Comparison of ENCODE assay signal across 13 cellular contexts in genomic region chr19:14167013-14167593, GRCh38. TPM values are rescaled to one million over a fixed set of nuclear protein-coding genes. Genes with fewer than 3 reads are reported as not detected.
DNase-seq lines count a peak whose midpoint lies in the region; ATAC-seq and TF ChIP-seq lines count a peak whose summit lies in the region.
"Had no signal": no experiment of that assay in that cellular context is flagged by ENCODE, and none has a peak within 500 bp of the region (broad histone marks: within the 10 kb centered on the region; RNA-seq: fewer than 3 reads in every experiment).

No MANE protein-coding gene starts in this region.

- H3K4me1 ChIP-seq in left lung (peaks cover 4 to 21% of the 10 kb centered on the region in 2 donors), thymus (ENCODE audit: control insufficient read depth, insufficient read depth, low read length) (peaks cover 7% of the 10 kb centered on the region)

- peaks cover 22% of the 10 kb centered on the region for H3K4me1 Mint-ChIP-seq in activated CD8-positive, alpha-beta memory T cell treated with anti-CD3 and anti-CD28 coated beads, Interleukin-2, amount 10 ng/mL, durations not matched to agents 7 days and 5 days
- peaks cover 14% of the 10 kb centered on the region for H3K4me1 Mint-ChIP-seq in activated T-helper 1 cell treated with anti-CD3 and anti-CD28 coated beads, Interleukin-12 subunit alpha, Interleukin-12 subunit beta, Interleukin-2, Interleukin-4 antibody, amounts not matched to agents 30 ng/mL and 10 ng/mL and 1 ng/mL, durations not matched to agents 14 hours and 24 hours and 36 hours (ENCODE audit: low read depth)

- peak overlapping the region; percentile 78 for H3K27ac Mint-ChIP-seq in activated CD8-positive, alpha-beta memory T cell treated with anti-CD3 and anti-CD28 coated beads, Interleukin-2, amount 10 ng/mL, durations not matched to agents 7 days and 5 days
- H3K27ac Mint-ChIP-seq in activated T-helper 1 cell treated with anti-CD3 and anti-CD28 coated beads, Interleukin-12 subunit alpha, Interleukin-12 subunit beta, Interleukin-2, Interleukin-4 antibody, amounts not matched to agents 30 ng/mL and 10 ng/mL and 1 ng/mL, durations not matched to agents 14 hours and 24 hours and 36 hours, result peak overlapping the region; percentile 70

- no peak for DNase-seq in activated CD8-positive, alpha-beta memory T cell treated with anti-CD3 and anti-CD28 coated beads, Interleukin-2, amount 10 ng/mL, durations not matched to agents 7 days and 5 days
- no peak for DNase-seq in activated CD8-positive, alpha-beta memory T cell treated with anti-CD3 and anti-CD28 coated beads, Interleukin-2, amount 50 U/mL, for 4 hours
- no peak for DNase-seq in activated T-helper 1 cell treated with anti-CD3 and anti-CD28 coated beads, Interleukin-12 subunit alpha, Interleukin-12 subunit beta, Interleukin-2, Interleukin-4 antibody, amounts not matched to agents 30 ng/mL and 10 ng/mL and 1 ng/mL, durations not matched to agents 14 hours and 24 hours and 36 hours (ENCODE audit: low spot score)
- DNase-seq in left lung, result no peak
- no peak for DNase-seq in NCI-H1694 treated with DMSO at 0.1 percent for 48 hours (lab: John Stamatoyannopoulos, UW)
- no peak for DNase-seq in GDM1 (lab: John Stamatoyannopoulos, UW)
- DNase-seq: ACHN; effector CD4-positive, alpha-beta T cell; foreskin melanocyte; NCI-H1930 had no signal

- no peak overlapping the region for H3K4me3 ChIP-seq in left lung
- no peak overlapping the region for H3K4me3 ChIP-seq in thymus (ENCODE audit: low read length)

- intact Hi-C loops in activated T-helper 1 cell treated with anti-CD3 and anti-CD28 coated beads, Interleukin-12 subunit alpha, Interleukin-12 subunit beta, Interleukin-2, Interleukin-4 antibody, amounts not matched to agents 30 ng/mL and 10 ng/mL and 1 ng/mL, durations not matched to agents 14 hours and 24 hours and 36 hours (cut with micrococcal nuclease), result no loop called here
- intact Hi-C loops in left lung (cut with DNase I), result no loop called here

- WGBS in thymus, result 23% methylated on average over 11 of the region's 11 CpGs

- TF ChIP-seq CTCF in left lung (IDR thresholded peaks at IDR 0.05), result no peak

- no peaks in the 10 kb centered on the region for H3K36me3 Mint-ChIP-seq in activated CD8-positive, alpha-beta memory T cell treated with anti-CD3 and anti-CD28 coated beads, Interleukin-2, amount 10 ng/mL, durations not matched to agents 7 days and 5 days
- H3K36me3 Mint-ChIP-seq in activated T-helper 1 cell treated with anti-CD3 and anti-CD28 coated beads, Interleukin-12 subunit alpha, Interleukin-12 subunit beta, Interleukin-2, Interleukin-4 antibody, amounts not matched to agents 30 ng/mL and 10 ng/mL and 1 ng/mL, durations not matched to agents 14 hours and 24 hours and 36 hours (ENCODE audit: low read depth), result peaks cover 9% of the 10 kb centered on the region

- no peaks in the 10 kb centered on the region for H3K9me3 Mint-ChIP-seq in activated CD8-positive, alpha-beta memory T cell treated with anti-CD3 and anti-CD28 coated beads, Interleukin-2, amount 10 ng/mL, durations not matched to agents 7 days and 5 days (ENCODE audit: low read depth)
- H3K9me3 Mint-ChIP-seq in activated T-helper 1 cell treated with anti-CD3 and anti-CD28 coated beads, Interleukin-12 subunit alpha, Interleukin-12 subunit beta, Interleukin-2, Interleukin-4 antibody, amounts not matched to agents 30 ng/mL and 10 ng/mL and 1 ng/mL, durations not matched to agents 14 hours and 24 hours and 36 hours, result no peaks in the 10 kb centered on the region

- no peaks in the 10 kb centered on the region for H3K9me3 ChIP-seq in left lung
- no peaks in the 10 kb centered on the region for H3K9me3 ChIP-seq in thymus (ENCODE audit: control insufficient read depth)

- H3K36me3 ChIP-seq in left lung (peaks cover 0 to 31% of the 10 kb centered on the region in 2 donors), thymus (ENCODE audit: control insufficient read depth, insufficient read depth) (peaks cover 33% of the 10 kb centered on the region)

- H3K27ac ChIP-seq in left lung (peak overlapping the region; percentile 26 to 48), thymus (ENCODE audit: low read depth) (peak overlapping the region; percentile 55)
- H3K27ac ChIP-seq: KMS-11 had no signal

- H3K27me3 Mint-ChIP-seq in activated CD8-positive, alpha-beta memory T cell treated with anti-CD3 and anti-CD28 coated beads, Interleukin-2, amount 10 ng/mL, durations not matched to agents 7 days and 5 days, result no peaks in the 10 kb centered on the region
- H3K27me3 Mint-ChIP-seq in activated T-helper 1 cell treated with anti-CD3 and anti-CD28 coated beads, Interleukin-12 subunit alpha, Interleukin-12 subunit beta, Interleukin-2, Interleukin-4 antibody, amounts not matched to agents 30 ng/mL and 10 ng/mL and 1 ng/mL, durations not matched to agents 14 hours and 24 hours and 36 hours (ENCODE audit: insufficient read depth), result no peaks in the 10 kb centered on the region

- H3K4me3 Mint-ChIP-seq in activated CD8-positive, alpha-beta memory T cell treated with anti-CD3 and anti-CD28 coated beads, Interleukin-2, amount 10 ng/mL, durations not matched to agents 7 days and 5 days, result peak overlapping the region; percentile 72
- peak overlapping the region; percentile 73 for H3K4me3 Mint-ChIP-seq in activated T-helper 1 cell treated with anti-CD3 and anti-CD28 coated beads, Interleukin-12 subunit alpha, Interleukin-12 subunit beta, Interleukin-2, Interleukin-4 antibody, amounts not matched to agents 30 ng/mL and 10 ng/mL and 1 ng/mL, durations not matched to agents 14 hours and 24 hours and 36 hours

- CTCF ChIA-PET in activated CD8-positive, alpha-beta memory T cell treated with anti-CD3 and anti-CD28 coated beads, Interleukin-2, amount 10 ng/mL, durations not matched to agents 7 days and 5 days (lab: Charles Lee), result interaction anchor here (1.2 to 2.9 kb wide), 4 partner anchors 25 to 288 kb away, joined by 3 to 14 read pairs (median 6); partner anchors contain the start of gene ASF1B

- peaks cover 0 to 26% of the 10 kb centered on the region in 2 donors for H3K27me3 ChIP-seq in left lung
- H3K27me3 ChIP-seq in thymus (ENCODE audit: control insufficient read depth, insufficient read depth), result no peaks in the 10 kb centered on the region

- peak; percentile 20 for ATAC-seq in activated CD8-positive, alpha-beta memory T cell treated with anti-CD3 and anti-CD28 coated beads, Interleukin-2, amount 10 ng/mL, durations not matched to agents 7 days and 5 days
- ATAC-seq in left lung (no peak), GM21723 (IDR thresholded peaks at IDR 0.05; ENCODE audit: unreplicated experiment) (no peak)

RNA-seq across cellular contexts. Expression of gene ASF1B, which starts 30.7 kb away (rescaled TPM):
- 100 to 1,000 TPM; 117 to 124 TPM for total RNA-seq in activated CD8-positive, alpha-beta memory T cell treated with anti-CD3 and anti-CD28 coated beads, Interleukin-2, amount 10 ng/mL, durations not matched to agents 7 days and 5 days
- total RNA-seq in activated T-helper 1 cell treated with anti-CD3 and anti-CD28 coated beads, Interleukin-12 subunit alpha, Interleukin-12 subunit beta, Interleukin-2, Interleukin-4 antibody, amounts not matched to agents 30 ng/mL and 10 ng/mL and 1 ng/mL, durations not matched to agents 14 hours and 24 hours and 36 hours, result 76.3 and 77.4 TPM in 2 replicates
- total RNA-seq in left lung, result 10 to 100 TPM; 10.5 to 11.4 TPM
- polyA plus RNA-seq in thymus, result 2.9 TPM

RNA-seq across cellular contexts. Expression of gene ADGRL1, which starts 38.9 kb away (rescaled TPM):
- 1 to 10 TPM; 3.7 to 4.3 TPM for total RNA-seq in activated CD8-positive, alpha-beta memory T cell treated with anti-CD3 and anti-CD28 coated beads, Interleukin-2, amount 10 ng/mL, durations not matched to agents 7 days and 5 days
- total RNA-seq in activated T-helper 1 cell treated with anti-CD3 and anti-CD28 coated beads, Interleukin-12 subunit alpha, Interleukin-12 subunit beta, Interleukin-2, Interleukin-4 antibody, amounts not matched to agents 30 ng/mL and 10 ng/mL and 1 ng/mL, durations not matched to agents 14 hours and 24 hours and 36 hours, result 11.6 and 12.4 TPM in 2 replicates
- total RNA-seq in left lung, result 10 to 100 TPM; 26.4 to 26.7 TPM
- polyA plus RNA-seq in thymus, result 8.4 TPM

RNA-seq across cellular contexts. Expression of gene PRKACA, which starts 49.5 kb away (rescaled TPM):
- total RNA-seq in activated CD8-positive, alpha-beta memory T cell treated with anti-CD3 and anti-CD28 coated beads, Interleukin-2, amount 10 ng/mL, durations not matched to agents 7 days and 5 days, result 10 to 100 TPM; 42.3 to 65.4 TPM
- total RNA-seq in activated T-helper 1 cell treated with anti-CD3 and anti-CD28 coated beads, Interleukin-12 subunit alpha, Interleukin-12 subunit beta, Interleukin-2, Interleukin-4 antibody, amounts not matched to agents 30 ng/mL and 10 ng/mL and 1 ng/mL, durations not matched to agents 14 hours and 24 hours and 36 hours, result 58.6 and 63.7 TPM in 2 replicates
- total RNA-seq in left lung, result 100 to 1,000 TPM in 1 of 2 donors, 10 to 100 TPM in 1; 81.5 to 118 TPM
- polyA plus RNA-seq in thymus, result 36.8 TPM
